Comparison of ENCODE assay signal across 9 cellular contexts in genomic region chr19:18408053-18408476, GRCh38. TPM values are rescaled to one million over a fixed set of nuclear protein-coding genes. Genes with fewer than 3 reads are reported as not detected.
DNase-seq lines count a peak whose midpoint lies in the region; ATAC-seq and TF ChIP-seq lines count a peak whose summit lies in the region.
"Had no signal": no experiment of that assay in that cellular context is flagged by ENCODE, and none has a peak within 500 bp of the region (broad histone marks: within the 10 kb centered on the region; RNA-seq: fewer than 3 reads in every experiment).

No MANE protein-coding gene starts in this region.

- H3K36me3 ChIP-seq in heart left ventricle = no peaks in the 10 kb centered on the region
- H3K36me3 ChIP-seq in GM23248 (ENCODE audit: low read depth) = no peaks in the 10 kb centered on the region

- no peak overlapping the region for H3K4me2 ChIP-seq in GM23248 (ENCODE audit: unreplicated experiment)

- H2AFZ ChIP-seq in GM23248 = no peak overlapping the region; the same call in 1 of the 2 replicates

- H3K27me3 Mint-ChIP-seq in type B pancreatic cell = peaks cover 4% of the 10 kb centered on the region

- no peak overlapping the region for H3K4me3 ChIP-seq in heart left ventricle
- no peak overlapping the region for H3K4me3 ChIP-seq in GM23248

- H3K27ac Mint-ChIP-seq in type B pancreatic cell = no peak overlapping the region
- H3K27ac Mint-ChIP-seq: activated naive CD4-positive, alpha-beta T cell treated with anti-CD3 and anti-CD28 coated beads, Interleukin-2, amount 50 U/mL, for 72 hours had no signal

- H3K27me3 ChIP-seq in heart left ventricle = no peaks in the 10 kb centered on the region
- no peaks in the 10 kb centered on the region for H3K27me3 ChIP-seq in GM23248 (replicated peaks; ENCODE audit: insufficient read depth)

- ATAC-seq in HG02759 (IDR thresholded peaks at IDR 0.05; ENCODE audit: unreplicated experiment) (peak; percentile 77), heart left ventricle (peak in 2 of 4 donors; percentile 22 to 30), GM18858 (IDR thresholded peaks at IDR 0.05; ENCODE audit: unreplicated experiment) (no peak)

- no peak overlapping the region for H3K4me3 Mint-ChIP-seq in type B pancreatic cell

- no peak for TF ChIP-seq POLR2A in heart left ventricle (IDR thresholded peaks at IDR 0.05)

- no peaks in the 10 kb centered on the region for H3K36me3 Mint-ChIP-seq in type B pancreatic cell
- H3K36me3 Mint-ChIP-seq: activated naive CD4-positive, alpha-beta T cell treated with anti-CD3 and anti-CD28 coated beads, Interleukin-2, amount 50 U/mL, for 72 hours had no signal

- WGBS in heart left ventricle, 4 donors = 54 to 59% (median 56%) methylated on average over 9 to 10 of the region's 10 CpGs
- WGBS in GM23248 (ENCODE audit: low coverage in 1 of 2, low lambda C conversion rate in 2 of 2, missing lambda C conversion rate in 2 of 2), 2 experiments = 43 to 45% methylated on average over 10 of the region's 10 CpGs

- no peaks in the 10 kb centered on the region for H3K9me3 ChIP-seq in heart left ventricle
- no peaks in the 10 kb centered on the region for H3K9me3 ChIP-seq in GM23248 (ENCODE audit: low read depth)

- H3K27ac ChIP-seq in heart left ventricle (no peak overlapping the region), GM23248 (no peak overlapping the region)

- peak; percentile 29 for DNase-seq in activated T-cell treated with anti-CD3 and anti-CD28 coated beads, Interleukin-2, amount 50 U/mL, for 1 hour
- no peak for DNase-seq in activated T-cell treated with anti-CD3 and anti-CD28 coated beads for 4 hours
- DNase-seq in RPMI8226 = peak; percentile 62
- peak in 2 of 5 donors; percentile 41 to 44 for DNase-seq in heart left ventricle
- no peak for DNase-seq in type B pancreatic cell (ENCODE audit: extremely low spot score, unreplicated experiment)
- no peak for DNase-seq in GM23248

- no peak overlapping the region for H3K9ac ChIP-seq in GM23248

- H3K4me1 ChIP-seq in heart left ventricle (peaks cover 0 to 4% (median 0%) of the 10 kb centered on the region in 12 donors), GM23248 (ENCODE audit: insufficient read depth) (peaks cover 6% of the 10 kb centered on the region; the same call in 1 of the 2 replicates)

- no peaks in the 10 kb centered on the region for H3F3A ChIP-seq in GM23248 (ENCODE audit: insufficient read depth)

- in situ Hi-C loops in GM23248 (cut with MboI) = no loop called here

- TF ChIP-seq CTCF in heart left ventricle (IDR thresholded peaks at IDR 0.05) (peak; percentile 16 to 51 (median 40)), type B pancreatic cell (conservative IDR thresholded peaks at IDR 0.05) (peak; percentile 62)

- H4K20me1 ChIP-seq in GM23248 (ENCODE audit: insufficient read depth) = no peaks in the 10 kb centered on the region

- no peaks in the 10 kb centered on the region for H3K9me2 ChIP-seq in GM23248 (ENCODE audit: insufficient read depth)

- peaks cover 10% of the 10 kb centered on the region for H3K4me1 Mint-ChIP-seq in type B pancreatic cell (ENCODE audit: unreplicated experiment)

- no peaks in the 10 kb centered on the region for H3K79me2 ChIP-seq in GM23248 (ENCODE audit: insufficient read depth)

- intact Hi-C loops in heart left ventricle (cut with DNase I) = loop anchor here in 2 of 10 donors (2.0 to 10.0 kb wide), 2 partner anchors 59 to 153 kb away; a partner anchor contains a TSS

- no peaks in the 10 kb centered on the region for H3K9me3 Mint-ChIP-seq in type B pancreatic cell
- H3K9me3 Mint-ChIP-seq: activated naive CD4-positive, alpha-beta T cell treated with anti-CD3 and anti-CD28 coated beads, Interleukin-2, amount 50 U/mL, for 72 hours had no signal

RNA-seq across cellular contexts. Expression of gene LRRC25, which starts 10.6 kb away (rescaled TPM):
- 10 to 100 TPM in 2 of 9 donors, 1 to 10 TPM in 6, under 1 TPM in 1; 0.83 to 33.0 (median 3.1) TPM for total RNA-seq in heart left ventricle
- 1 to 10 TPM in 1 of 2 donors, under 1 TPM in 1; 0.88 to 2.8 TPM for polyA plus RNA-seq in heart left ventricle
- total RNA-seq in type B pancreatic cell (ENCODE audit: low replicate concordance) = 0.19 TPM in 1 of 2 replicates, not detected in the other
- total RNA-seq in GM23248 (2014; rRNA removed; shearing (Covaris generic)) = not detected in 2 replicates
- polyA plus RNA-seq in GM23248 (2016; fragmentation: Nextera tagmentation; extraction: Ambion mirVana) = not detected in 2 replicates
- total RNA-seq: activated naive CD4-positive, alpha-beta T cell treated with anti-CD3 and anti-CD28 coated beads, Interleukin-2, amount 50 U/mL, for 72 hours had no signal

RNA-seq across cellular contexts. Expression of gene SSBP4, which starts 11.1 kb away (rescaled TPM):
- 10 to 100 TPM; 23.5 to 89.8 (median 29.4) TPM for total RNA-seq in heart left ventricle
- 10 to 100 TPM; 29.1 to 37.3 TPM for polyA plus RNA-seq in heart left ventricle
- 76.7 and 99.0 TPM in 2 replicates for total RNA-seq in type B pancreatic cell (ENCODE audit: low replicate concordance)
- 156 and 169 TPM in 2 replicates for total RNA-seq in GM23248 (2014; rRNA removed; shearing (Covaris generic))
- 46.5 and 46.9 TPM in 2 replicates for polyA plus RNA-seq in GM23248 (2016; fragmentation: Nextera tagmentation; extraction: Ambion mirVana)

RNA-seq across cellular contexts. Expression of gene GDF15, which starts 22.1 kb away (rescaled TPM):
- total RNA-seq in heart left ventricle (1 to 10 TPM in 4 of 9 donors, under 1 TPM in 5; 0.69 to 5.7 (median 0.99) TPM), type B pancreatic cell (ENCODE audit: low replicate concordance) (102 and 106 TPM in 2 replicates)
- polyA plus RNA-seq in heart left ventricle (under 1 TPM; 0.33 to 0.50 TPM), GM23248 (2016; fragmentation: Nextera tagmentation; extraction: Ambion mirVana) (32.7 and 36.0 TPM in 2 replicates)
- 27.7 and 33.3 TPM in 2 replicates for total RNA-seq in GM23248 (2014; rRNA removed; shearing (Covaris generic))

RNA-seq across cellular contexts. Expression of gene ISYNA1, which starts 29.9 kb away (rescaled TPM):
- 10 to 100 TPM; 17.6 to 60.6 (median 24.0) TPM for total RNA-seq in heart left ventricle
- polyA plus RNA-seq in heart left ventricle = 10 to 100 TPM; 14.0 to 52.6 TPM
- total RNA-seq in type B pancreatic cell (ENCODE audit: low replicate concordance) = 278 and 303 TPM in 2 replicates
- total RNA-seq in GM23248 (2014; rRNA removed; shearing (Covaris generic)) = 5.5 and 8.9 TPM in 2 replicates
- 12.3 and 17.2 TPM in 2 replicates for polyA plus RNA-seq in GM23248 (2016; fragmentation: Nextera tagmentation; extraction: Ambion mirVana)

Comparison
In these comparisons a context has a peak if more than half of its experiments do, and no peak if none do; other contexts are left out.
1. DNase-seq: peak in activated T-cell treated with anti-CD3 and anti-CD28 coated beads, Interleukin-2, amount 50 U/mL, for 1 hour (single experiment) and RPMI8226 (single experiment); none in activated T-cell treated with anti-CD3 and anti-CD28 coated beads for 4 hours (single experiment), type B pancreatic cell (single experiment) and GM23248 (single experiment).